Comparison of ENCODE assay signal across 8 cellular contexts in genomic region chr3:40580494-40581091, GRCh38. TPM values are rescaled to one million over a fixed set of nuclear protein-coding genes. Genes with fewer than 3 reads are reported as not detected.
DNase-seq lines count a peak whose midpoint lies in the region; ATAC-seq and TF ChIP-seq lines count a peak whose summit lies in the region.

No MANE protein-coding gene starts in this region.

- H3K27ac Mint-ChIP-seq in Calu3 (ENCODE audit: unreplicated experiment) (no peak overlapping the region), T-cell (no peak overlapping the region)

- H3K9me3 Mint-ChIP-seq in Calu3 (ENCODE audit: low read depth, unreplicated experiment): no peaks in the 10 kb centered on the region
- H3K9me3 Mint-ChIP-seq in T-cell: no peaks in the 10 kb centered on the region

- H3K27me3 Mint-ChIP-seq in Calu3 (ENCODE audit: unreplicated experiment): peaks cover 55% of the 10 kb centered on the region
- H3K27me3 Mint-ChIP-seq in T-cell: peaks cover 7 to 22% of the 10 kb centered on the region in 2 donors

- intact Hi-C loops in Calu3 (cut with micrococcal nuclease; ENCODE audit: unreplicated experiment) (loop anchor here (1.0 to 5.0 kb wide), 5 partner anchors 253 to 1301 kb away; no protein-coding TSS in a partner anchor), gastrocnemius medialis (cut with DNase I; ENCODE audit: low total_unique reads) (loop anchor here (1.0 to 10.0 kb wide), 4 partner anchors 614 to 1524 kb away; partner anchors contain the start of gene CTNNB1)

- H3K27me3 ChIP-seq in gastrocnemius medialis: no peaks in the 10 kb centered on the region

- H3K9me3 ChIP-seq in gastrocnemius medialis: no peaks in the 10 kb centered on the region

- BruUV-seq in Calu3 (replicated peaks; lab: Mats Ljungman, UMichigan): no TSS peak

- peak; percentile 86 for TF ChIP-seq CTCF in Calu3 (IDR thresholded peaks at IDR 0.05; ENCODE audit: unreplicated experiment)
- TF ChIP-seq CTCF in gastrocnemius medialis (IDR thresholded peaks at IDR 0.05 in 4 of 5, conservative IDR thresholded peaks at IDR 0.05 in 1 of 5): peak; percentile 63 to 88 (median 81)

- H3K4me3 ChIP-seq in gastrocnemius medialis: no peak overlapping the region

- peak; percentile 67 for DNase-seq in Calu3
- DNase-seq in NCI-H1048 (lab: John Stamatoyannopoulos, UW): peak; percentile 52
- peak; percentile 6 to 63 (median 48) for DNase-seq in T-cell
- DNase-seq in amniotic epithelial cell (ENCODE audit: low read depth): peak; percentile 65
- DNase-seq in hepatic stellate cell (ENCODE audit: low spot score): peak; percentile 61
- peak in 1 of 2 donors; percentile 27 for DNase-seq in gastrocnemius medialis

- in situ Hi-C loops in gastrocnemius medialis (cut with MboI; ENCODE audit: low sequenced_read_pairs in 4 of 4): loop anchor here in 3 of 4 donors (5.0 to 25.0 kb wide), 3 partner anchors 632 to 1304 kb away; no protein-coding TSS in a partner anchor

- H3K36me3 Mint-ChIP-seq in Calu3 (ENCODE audit: insufficient read depth, unreplicated experiment) (no peaks in the 10 kb centered on the region), T-cell (no peaks in the 10 kb centered on the region)

- H3K36me3 ChIP-seq in gastrocnemius medialis: no peaks in the 10 kb centered on the region

- no peak for TF ChIP-seq POLR2A in gastrocnemius medialis (IDR thresholded peaks at IDR 0.05)

- no peak overlapping the region for H3K27ac ChIP-seq in gastrocnemius medialis

- H3K4me1 Mint-ChIP-seq in Calu3 (ENCODE audit: low read depth, unreplicated experiment) (no peaks in the 10 kb centered on the region), T-cell (no peaks in the 10 kb centered on the region)

- H3K4me3 Mint-ChIP-seq in Calu3 (ENCODE audit: low read depth, unreplicated experiment): no peak overlapping the region
- no peak overlapping the region for H3K4me3 Mint-ChIP-seq in T-cell

- CTCF ChIA-PET in Calu3 (lab: Charles Lee): interaction anchor here (1.0 kb wide), 1 partner anchor 1135 kb away, joined by 3 read pairs; no protein-coding TSS in a partner anchor
- CTCF ChIA-PET in T-cell (lab: Charles Lee): interaction anchor here (0.5 to 1.8 kb wide), 17 partner anchors 8 to 1521 kb away, joined by 3 to 8 read pairs (median 3); no protein-coding TSS in a partner anchor

- ATAC-seq in GM21529 (IDR thresholded peaks at IDR 0.05; ENCODE audit: unreplicated experiment) (peak; percentile 72), T-cell (replicated peaks in 1 of 4) (peak; percentile 52 to 70 (median 61)), gastrocnemius medialis (peak in 1 of 2 donors; percentile 37), HG03457 (IDR thresholded peaks at IDR 0.05; ENCODE audit: unreplicated experiment) (no peak)

- POLR2A ChIA-PET in T-cell (lab: Charles Lee): interaction anchor here in 1 of 2 donors (0.6 kb wide), 2 partner anchors 47 to 1381 kb away, joined by 5 to 9 read pairs; partner anchors contain the start of gene ULK4

- H3K4me1 ChIP-seq in gastrocnemius medialis: no peaks in the 10 kb centered on the region

RNA-seq across cellular contexts. Expression of gene ZNF621, which starts 55.8 kb away (rescaled TPM):
- total RNA-seq in Calu3 (2022): 21.1 and 22.2 TPM in 2 replicates
- 10 to 100 TPM; 16.6 to 25.2 (median 22.2) TPM for total RNA-seq in T-cell
- 1 to 10 TPM; 5.7 to 8.4 (median 7.4) TPM for total RNA-seq in gastrocnemius medialis
